18 cellular contexts compared by ENCODE assay signal in the genomic region with DNA sequence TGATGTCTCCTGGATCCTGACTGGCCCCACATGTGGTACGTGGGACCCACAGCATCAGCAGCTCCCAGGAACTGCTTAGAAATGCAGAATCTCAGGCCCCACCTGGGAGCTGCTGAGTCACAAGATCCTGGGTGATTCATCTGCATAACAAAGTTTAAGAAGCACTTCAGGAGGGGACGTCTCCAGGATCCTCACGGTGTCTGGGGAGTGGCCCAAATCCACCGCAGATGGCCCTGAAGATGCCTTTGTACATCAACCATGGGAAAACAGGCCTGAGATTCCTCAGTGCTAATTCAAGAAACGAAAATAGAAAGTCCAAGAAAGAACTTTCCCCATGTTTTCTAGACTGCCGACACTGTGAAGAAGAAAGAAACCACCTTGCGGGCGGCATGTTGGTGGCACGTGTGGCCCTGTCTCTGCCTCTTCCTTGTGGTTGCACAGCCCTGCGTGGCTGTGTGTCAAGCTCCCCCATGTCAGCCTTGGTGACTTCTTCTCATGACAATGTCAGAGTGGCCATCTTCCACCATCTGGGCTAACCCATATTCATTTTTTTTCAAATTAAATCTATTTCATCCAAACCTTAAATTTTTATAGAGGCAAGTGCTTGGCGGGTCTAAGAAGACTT. TPM values are rescaled to one million over a fixed set of nuclear protein-coding genes. Genes with fewer than 3 reads are reported as not detected.
DNase-seq lines count a peak whose midpoint lies in the region; ATAC-seq, FAIRE-seq and TF ChIP-seq lines count a peak whose summit lies in the region.
"Had no signal": no experiment of that assay in that cellular context is flagged by ENCODE, and none has a peak within 500 bp of the region (broad histone marks: within the 10 kb centered on the region; RNA-seq: fewer than 3 reads in every experiment).

No MANE protein-coding gene starts in this region.

- FAIRE-seq in urothelium cell line (lab: Jason Lieb, UNC) = no peak

- no peaks in the 10 kb centered on the region for H3K9me3 ChIP-seq in fibroblast of lung (ENCODE audit: control insufficient read depth, insufficient read depth, low read depth, low read length)
- H3K9me3 ChIP-seq: Peyer's patch had no signal

- POLR2A ChIA-PET in T-cell (lab: Charles Lee) = no interaction called here

- no peak overlapping the region for H3K4me3 ChIP-seq in fibroblast of lung (replicated peaks in 1 of 4; ENCODE audit: control extremely low read depth in 1 of 4, insufficient read depth in 1 of 4, low read depth in 3 of 4, low read length in 4 of 4)
- H3K4me3 ChIP-seq: heart left ventricle, Peyer's patch had no signal

- peaks cover 26% of the 10 kb centered on the region for H3K36me3 ChIP-seq in fibroblast of lung (ENCODE audit: control insufficient read depth, insufficient read depth, low read length)

- intact Hi-C loops in left cardiac atrium (cut with DNase I) = no loop called here
- intact Hi-C loops in left ventricle myocardium superior (cut with micrococcal nuclease) = no loop called here

- H3K9me3 Mint-ChIP-seq in T-cell = no peaks in the 10 kb centered on the region

- H3K27ac ChIP-seq in fibroblast of lung (ENCODE audit: insufficient read depth, low read length) (peak overlapping the region; percentile 39), caudate nucleus (ENCODE audit: low read depth, low read length) (no peak overlapping the region)
- H3K27ac ChIP-seq: heart left ventricle, Peyer's patch had no signal

- ATAC-seq in left cardiac atrium (peak in 1 of 2 donors; percentile 18), left ventricle myocardium superior (no peak), T-cell (replicated peaks in 1 of 4) (no peak), GM21619 (IDR thresholded peaks at IDR 0.05; ENCODE audit: unreplicated experiment) (no peak)

- no peak for TF ChIP-seq CTCF in fibroblast of lung (conservative IDR thresholded peaks at IDR 0.05 in 1 of 2, IDR thresholded peaks at IDR 0.05 in 1 of 2; ENCODE audit: low read depth in 1 of 2, low read length in 2 of 2)

- no peak overlapping the region for H2AFZ ChIP-seq in fibroblast of lung (ENCODE audit: low read length)

- peaks cover 0 to 12% (median 0%) of the 10 kb centered on the region in 3 donors for H3K4me1 Mint-ChIP-seq in T-cell

- no peak overlapping the region for H3K9ac ChIP-seq in fibroblast of lung (ENCODE audit: insufficient read depth, low read length)

- no peaks in the 10 kb centered on the region for H3K27me3 ChIP-seq in fibroblast of lung (ENCODE audit: control insufficient read depth, insufficient read depth, low read length)
- H3K27me3 ChIP-seq: heart left ventricle, Peyer's patch had no signal

- peaks cover 33% of the 10 kb centered on the region for H3K36me3 Mint-ChIP-seq in T-cell

- H3K27ac Mint-ChIP-seq in T-cell = no peak overlapping the region

- peaks cover 14% of the 10 kb centered on the region for H3K4me1 ChIP-seq in fibroblast of lung (ENCODE audit: control insufficient read depth, extremely low read depth, insufficient read depth, low read length)

- peaks cover 8% of the 10 kb centered on the region for H4K20me1 ChIP-seq in fibroblast of lung (ENCODE audit: control insufficient read depth, extremely low read depth, insufficient read depth, low read length)

- H3K27me3 Mint-ChIP-seq in T-cell = no peaks in the 10 kb centered on the region

- DNase-seq in left cardiac atrium (peak; percentile 18), left ventricle myocardium superior (no peak), RPMI8226 (peak; percentile 35), fibroblast of lung (ENCODE audit: low read depth in 2 of 2) (peak in 1 of 2 donors; percentile 69), urothelium cell line (ENCODE audit: low spot score) (peak; percentile 11), T-cell (no peak), caudate nucleus (lab: John Stamatoyannopoulos, UW) (no peak)
- DNase-seq: anterior cingulate cortex; DMS79 treated with DMSO at 0.1 percent for 48 hours; effector CD8-positive, alpha-beta T cell; NCI-H1092 treated with DMSO at 0.1 percent for 48 hours; NCI-H345; Peyer's patch; stimulated activated CD8-positive, alpha-beta memory T cell treated with anti-CD3 and anti-CD28 coated beads, Interleukin-4, amount 100 ng/mL, for 48 hours had no signal

- H3K4me2 ChIP-seq in fibroblast of lung (ENCODE audit: extremely low read depth, insufficient read depth, low read length) = no peak overlapping the region

- CTCF ChIA-PET in T-cell (lab: Charles Lee) = interaction anchor here (0.5 to 1.5 kb wide), 3 partner anchors 9 to 361 kb away, joined by 3 to 4 read pairs (median 3); no protein-coding TSS in a partner anchor

- peaks cover 83% of the 10 kb centered on the region for H3K79me2 ChIP-seq in fibroblast of lung (ENCODE audit: control insufficient read depth, insufficient read depth, low read length)

- no peak overlapping the region for H3K4me3 Mint-ChIP-seq in T-cell

RNA-seq across cellular contexts. Expression of a gene that starts 26.1 kb away (rescaled TPM):
- total RNA-seq in left cardiac atrium (100 to 1,000 TPM in 1 of 2 donors, 10 to 100 TPM in 1; 68.6 to 127 TPM), left ventricle myocardium superior (35.6 TPM), fibroblast of lung (143 and 233 TPM in 2 replicates), T-cell (10 to 100 TPM; 26.3 to 32.4 (median 30.1) TPM)
- 169 and 191 TPM in 2 replicates for polyA plus RNA-seq in fibroblast of lung
- polyA plus RNA-seq in fibroblast of lung (2012) = 307 and 325 TPM in 2 replicates
- 161 and 174 TPM in 2 replicates for polyA minus RNA-seq in fibroblast of lung (ENCODE audit: low replicate concordance)

RNA-seq across cellular contexts. Expression of a gene that starts 43.8 kb away (rescaled TPM):
- total RNA-seq in left cardiac atrium (not detected), left ventricle myocardium superior (not detected), fibroblast of lung (not detected in 2 replicates), T-cell (not detected)
- polyA plus RNA-seq in fibroblast of lung = not detected in 2 replicates
- not detected in 2 replicates for polyA plus RNA-seq in fibroblast of lung (2012)
- polyA minus RNA-seq in fibroblast of lung (ENCODE audit: low replicate concordance) = not detected in 2 replicates
- total RNA-seq: heart left ventricle, lower leg skin, omental fat pad, Peyer's patch had no signal
- polyA plus RNA-seq: heart left ventricle had no signal

Comparison
In these comparisons a context has a peak if more than half of its experiments do, and no peak if none do; other contexts are left out.
1. DNase-seq: peak in left cardiac atrium (single experiment), RPMI8226 (single experiment) and urothelium cell line (single experiment); none in left ventricle myocardium superior (single experiment), T-cell (0 of 34) and caudate nucleus (0 of 61).